Comparison of ENCODE assay signal across 8 cellular contexts in the genomic region with DNA sequence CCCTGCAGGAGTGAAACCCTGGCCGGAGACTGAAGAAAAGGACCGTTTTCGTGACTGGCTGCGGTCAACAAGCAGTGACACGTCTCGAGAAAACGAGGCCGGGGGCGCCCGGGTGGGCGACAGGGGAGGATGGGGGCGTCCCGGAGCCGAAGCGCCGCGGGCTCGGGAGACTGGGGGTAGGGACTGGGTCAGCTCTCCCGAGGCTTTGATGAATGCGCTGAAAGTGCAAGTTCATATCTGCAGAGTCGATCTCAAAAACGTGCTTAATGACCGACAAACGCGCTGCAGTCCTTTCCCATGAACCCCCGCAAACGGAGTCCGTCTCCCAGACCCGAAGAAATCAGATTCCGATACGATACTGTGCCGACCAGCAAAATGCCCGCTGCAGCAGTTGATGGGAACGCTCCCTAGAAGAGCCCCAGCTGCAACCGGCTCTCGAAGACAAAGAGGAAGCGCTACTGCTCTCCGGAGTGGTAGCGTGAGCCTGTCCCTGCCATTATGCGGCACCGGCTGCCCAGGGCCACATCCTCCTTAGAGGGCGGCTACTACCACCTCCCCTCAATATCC. TPM values are rescaled to one million over a fixed set of nuclear protein-coding genes. Genes with fewer than 3 reads are reported as not detected.
A peak's percentile ranks its signal among the peaks of the same experiment; 100 is the strongest.
DNase-seq lines count a peak whose midpoint lies in the region; ATAC-seq and TF ChIP-seq lines count a peak whose summit lies in the region.

No MANE protein-coding gene starts in this region.

- H3K9me3 ChIP-seq in Karpas-422 (ENCODE audit: low read length), result no peaks in the 10 kb centered on the region
- no peaks in the 10 kb centered on the region for H3K9me3 ChIP-seq in body of pancreas
- no peaks in the 10 kb centered on the region for H3K9me3 ChIP-seq in iPS-15b (ENCODE audit: control insufficient read depth, insufficient read depth, low read length)
- H3K9me3 ChIP-seq in sigmoid colon, result no peaks in the 10 kb centered on the region

- H3K27ac ChIP-seq in Karpas-422 (ENCODE audit: low read length) (no peak overlapping the region), body of pancreas (peak overlapping the region in 3 of 4 donors; percentile 42 to 73 (median 68)), sigmoid colon (peak overlapping the region; percentile 71 to 86 (median 76))

- TF ChIP-seq EP300 in sigmoid colon (IDR thresholded peaks at IDR 0.05), result no peak

- WGBS in body of pancreas, 2 donors, result 2% methylated on average over 42 of the region's 42 CpGs; no CpG with 5 or more reads in 1 of the 2 donors
- WGBS in sigmoid colon, 2 donors, result 1% methylated on average over 42 of the region's 42 CpGs

- intact Hi-C loops in body of pancreas (cut with DNase I) (no loop called here), sigmoid colon (cut with DNase I) (loop anchor here (2.0 kb wide), 1 partner anchor 36 kb away; no protein-coding TSS in a partner anchor)

- ATAC-seq in GM21619 (IDR thresholded peaks at IDR 0.05; ENCODE audit: unreplicated experiment), result peak; percentile 47
- ATAC-seq in body of pancreas, result peak; percentile 17
- no peak for ATAC-seq in GM18519 (IDR thresholded peaks at IDR 0.05; ENCODE audit: low FRiP score, unreplicated experiment)

- H3K4me3 ChIP-seq in Karpas-422 (ENCODE audit: low read length) (peak overlapping the region; percentile 50; the same call in 1 of the 2 replicates), body of pancreas (no peak overlapping the region), iPS-15b (ENCODE audit: low read depth, low read length) (peak overlapping the region; percentile 70), sigmoid colon (peak overlapping the region; percentile 44 to 73 (median 70))

- H2AFZ ChIP-seq in Karpas-422 (ENCODE audit: low read length), result no peak overlapping the region

- H4K20me1 ChIP-seq in Karpas-422 (ENCODE audit: insufficient read depth, low read depth, low read length), result peaks cover 5% of the 10 kb centered on the region; the same call in 1 of the 2 replicates

- H3K4me1 ChIP-seq in Karpas-422 (ENCODE audit: low read length), result peaks cover 17% of the 10 kb centered on the region
- H3K4me1 ChIP-seq in body of pancreas, result peaks cover 5% of the 10 kb centered on the region
- H3K4me1 ChIP-seq in iPS-15b (ENCODE audit: control insufficient read depth, insufficient read depth, low read length), result peaks cover 33% of the 10 kb centered on the region
- peaks cover 0 to 7% (median 0%) of the 10 kb centered on the region in 4 donors for H3K4me1 ChIP-seq in sigmoid colon

- no peak overlapping the region for H3K9ac ChIP-seq in Karpas-422 (ENCODE audit: low read length)
- peak overlapping the region; percentile 66 for H3K9ac ChIP-seq in iPS-15b (ENCODE audit: low read depth, low read length)

- no peaks in the 10 kb centered on the region for H3K79me2 ChIP-seq in Karpas-422 (ENCODE audit: low read length)

- TF ChIP-seq POLR2A in body of pancreas (IDR thresholded peaks at IDR 0.05), result no peak
- TF ChIP-seq POLR2A in sigmoid colon (IDR thresholded peaks at IDR 0.05), result no peak

- no peaks in the 10 kb centered on the region for H3K27me3 ChIP-seq in Karpas-422 (ENCODE audit: low read length)
- H3K27me3 ChIP-seq in body of pancreas, result no peaks in the 10 kb centered on the region
- peaks cover 10% of the 10 kb centered on the region for H3K27me3 ChIP-seq in iPS-15b (ENCODE audit: control insufficient read depth, insufficient read depth, low read length)
- no peaks in the 10 kb centered on the region for H3K27me3 ChIP-seq in sigmoid colon

- TF ChIP-seq CTCF in body of pancreas (IDR thresholded peaks at IDR 0.05), result no peak
- no peak for TF ChIP-seq CTCF in sigmoid colon (IDR thresholded peaks at IDR 0.05)

- peak overlapping the region; percentile 50 for H3K4me2 ChIP-seq in Karpas-422 (ENCODE audit: low read depth, low read length, poor library complexity, severe bottlenecking)

- no peaks in the 10 kb centered on the region for H3K9me2 ChIP-seq in Karpas-422 (replicated peaks; ENCODE audit: insufficient read depth, low read length)

- peak; percentile 85 for DNase-seq in DMS53 (lab: John Stamatoyannopoulos, UW)
- peak; percentile 71 for DNase-seq in Karpas-422
- peak; percentile 1 for DNase-seq in T follicular helper cell (ENCODE audit: low read depth)
- DNase-seq in body of pancreas, result peak; percentile 18 to 42 (median 30)
- DNase-seq in sigmoid colon, result peak; percentile 68

- H3K36me3 ChIP-seq in Karpas-422 (ENCODE audit: insufficient read depth, low read length) (no peaks in the 10 kb centered on the region), body of pancreas (replicated peaks in 1 of 2; ENCODE audit: insufficient read depth in 1 of 2, low read depth in 2 of 2) (no peaks in the 10 kb centered on the region), iPS-15b (ENCODE audit: control insufficient read depth, insufficient read depth, low read length) (no peaks in the 10 kb centered on the region), sigmoid colon (no peaks in the 10 kb centered on the region)

RNA-seq across cellular contexts. Expression of a gene that starts 0.8 kb away (rescaled TPM):
- 4.7 and 8.6 TPM in 2 replicates for total RNA-seq in Karpas-422 (2014; rRNA removed; shearing (Covaris generic); ENCODE audit: low replicate concordance)
- total RNA-seq in body of pancreas (10 to 100 TPM; 22.1 to 28.7 TPM), sigmoid colon (10 to 100 TPM; 55.8 to 62.6 (median 59.5) TPM)
- polyA plus RNA-seq in sigmoid colon, result 10 to 100 TPM in 1 of 3 donors, 1 to 10 TPM in 2; 4.8 to 20.0 (median 4.9) TPM

Comparison
In these comparisons a context has a peak if more than half of its experiments do, and no peak if none do; other contexts are left out.
1. DNase-seq: peak in every context shown above with its lines; median percentile 85 in DMS53; 71 in Karpas-422; 68 in sigmoid colon; 30 in body of pancreas; 1 in T follicular helper cell.
2. H3K4me3 ChIP-seq: peak in Karpas-422 (single experiment), iPS-15b (single experiment) and sigmoid colon (4 of 4); none in body of pancreas (0 of 2).